Comparison of ENCODE assay signal across 21 cellular contexts in genomic region chr3:72354486-72354885, GRCh38.
DNase-seq lines count a peak whose midpoint lies in the region; ATAC-seq and TF ChIP-seq lines count a peak whose summit lies in the region.
"Had no signal": no experiment of that assay in that cellular context is flagged by ENCODE, and none has a peak within 500 bp of the region (broad histone marks: within the 10 kb centered on the region; RNA-seq: fewer than 3 reads in every experiment).

No MANE protein-coding gene starts in this region.

- BruUV-seq in IMR-90 (replicated peaks; lab: Mats Ljungman, UMichigan): no TSS peak

- H3K18ac ChIP-seq in IMR-90 (ENCODE audit: low read depth, low read length) (no peak overlapping the region), mesendoderm (ENCODE audit: low read length) (no peak overlapping the region)

- H4K91ac ChIP-seq in IMR-90 (ENCODE audit: insufficient read depth, low read depth, low read length): no peak overlapping the region

- H2AFZ ChIP-seq in IMR-90 (replicated peaks; ENCODE audit: low read length, poor library complexity): peak overlapping the region; percentile 33

- H3K9me3 ChIP-seq in BLaER1 treated with 17β-estradiol and CSF1 and Interleukin-3, amounts not matched to agents 10 nM and 100 nM (replicated peaks in 1 of 11): 0 out of 22 replicates have a peak, but pooled peaks cover 0 to 2% (median 0%) of the 10 kb centered on the region in 11 experiments
- no peaks in the 10 kb centered on the region for H3K9me3 ChIP-seq in IMR-90 (ENCODE audit: control insufficient read depth, insufficient read depth, low read length)
- H3K9me3 ChIP-seq: A549, BE2C, HAP-1 had no signal

- H3K23ac ChIP-seq in IMR-90 (ENCODE audit: low read depth, low read length): no peak overlapping the region
- no peak overlapping the region for H3K23ac ChIP-seq in mesendoderm (ENCODE audit: low read length)

- peak overlapping the region in 7 of 11 experiments; percentile 2 to 68 (median 56); a peak in 5 of 22 replicates for H3K4me2 ChIP-seq in BLaER1 treated with 17β-estradiol and CSF1 and Interleukin-3, amounts not matched to agents 10 nM and 100 nM
- H3K4me2 ChIP-seq in IMR-90 (ENCODE audit: low read depth, low read length): no peak overlapping the region
- H3K4me2 ChIP-seq in mesendoderm (ENCODE audit: low read length): no peak overlapping the region
- H3K4me2 ChIP-seq: A549, GM23338 had no signal

- TF ChIP-seq CTCF in IMR-90 (conservative IDR thresholded peaks at IDR 0.05; ENCODE audit: low read depth, low read length) (no peak), coronary artery (IDR thresholded peaks at IDR 0.05) (no peak)

- no peaks in the 10 kb centered on the region for H3K79me2 ChIP-seq in mesendoderm (ENCODE audit: control insufficient read depth, insufficient read depth, low read length)

- H3K14ac ChIP-seq in IMR-90 (replicated peaks; ENCODE audit: low read depth, low read length): no peak overlapping the region; the same call in 1 of the 2 replicates

- H3K9ac ChIP-seq in BLaER1 treated with 17β-estradiol and CSF1 and Interleukin-3, amounts not matched to agents 10 nM and 100 nM: no peak overlapping the region
- no peak overlapping the region for H3K9ac ChIP-seq in IMR-90 (ENCODE audit: low read depth, low read length)
- H3K9ac ChIP-seq in mesendoderm (ENCODE audit: low read length): no peak overlapping the region

- no peak for ATAC-seq in IMR-90 (ENCODE audit: low read depth)
- ATAC-seq in GM19395 (IDR thresholded peaks at IDR 0.05; ENCODE audit: unreplicated experiment): no peak
- ATAC-seq: A549, GM23338 had no signal

- H2BK15ac ChIP-seq in IMR-90 (ENCODE audit: low read depth, low read length) (no peak overlapping the region), mesendoderm (replicated peaks; ENCODE audit: low read depth) (no peak overlapping the region)

- H4K20me1 ChIP-seq in BLaER1 treated with 17β-estradiol and CSF1 and Interleukin-3, amounts not matched to agents 10 nM and 100 nM: no peaks in the 10 kb centered on the region
- no peaks in the 10 kb centered on the region; the same call in 1 of the 2 replicates for H4K20me1 ChIP-seq in IMR-90 (ENCODE audit: insufficient read depth, low read length)

- H2BK5ac ChIP-seq in IMR-90 (ENCODE audit: low read depth, low read length, poor library complexity, severe bottlenecking) (no peak overlapping the region), mesendoderm (ENCODE audit: low read length) (no peak overlapping the region)

- H3K56ac ChIP-seq in IMR-90 (ENCODE audit: extremely low read depth, insufficient read depth, low read length): no peak overlapping the region
- H3K56ac ChIP-seq in mesendoderm (ENCODE audit: low read length): no peak overlapping the region

- no peak overlapping the region for H2BK20ac ChIP-seq in IMR-90 (ENCODE audit: low read depth, low read length)

- DNase-seq in IMR-90: no peak
- DNase-seq in coronary artery (ENCODE audit: low spot score): peak; percentile 22
- DNase-seq in mesendoderm: no peak
- DNase-seq in NCI-H1417 (lab: John Stamatoyannopoulos, UW): no peak
- DNase-seq in activated naive CD4-positive, alpha-beta T cell (lab: John Stamatoyannopoulos, UW): no peak
- DNase-seq: 8988T; ACHN; AML-193; BE2C; C1 segment of cervical spinal cord; Calu3; CD4-positive, alpha-beta memory T cell; COR-L47; DMS53; DMS79 treated with DMSO at 0.1 percent for 48 hours; HFFc6 had no signal

- no peak for TF ChIP-seq POLR2A in IMR-90 (IDR thresholded peaks at IDR 0.05; ENCODE audit: low read depth, low read length)

- no peaks in the 10 kb centered on the region; the same call in 1 of the 2 replicates for H3K9me1 ChIP-seq in IMR-90 (ENCODE audit: insufficient read depth, low read length)

- no peak overlapping the region for H2AK9ac ChIP-seq in IMR-90 (replicated peaks; ENCODE audit: low read depth, low read length, poor library complexity)

- H3K79me1 ChIP-seq in IMR-90 (ENCODE audit: low read depth in 1 of 2, low read length in 2 of 2) (no peaks in the 10 kb centered on the region), mesendoderm (ENCODE audit: low read length) (no peaks in the 10 kb centered on the region)

- H3K4me3 ChIP-seq in BLaER1 treated with 17β-estradiol and CSF1 and Interleukin-3, amounts not matched to agents 10 nM and 100 nM: no peak overlapping the region
- H3K4me3 ChIP-seq in IMR-90 (ENCODE audit: insufficient read depth, low read depth, low read length): no peak overlapping the region
- no peak overlapping the region for H3K4me3 ChIP-seq in coronary artery
- no peak overlapping the region for H3K4me3 ChIP-seq in mesendoderm (ENCODE audit: low read length)
- H3K4me3 ChIP-seq: A549, GM23338, HAP-1 had no signal

- H3K36me3 ChIP-seq in BLaER1 treated with 17β-estradiol and CSF1 and Interleukin-3, amounts not matched to agents 10 nM and 100 nM: no peaks in the 10 kb centered on the region
- no peaks in the 10 kb centered on the region for H3K36me3 ChIP-seq in IMR-90 (ENCODE audit: control insufficient read depth, insufficient read depth, low read length)
- no peaks in the 10 kb centered on the region for H3K36me3 ChIP-seq in mesendoderm (ENCODE audit: control insufficient read depth, insufficient read depth, low read length)
- H3K36me3 ChIP-seq: BE2C, HAP-1 had no signal

- H2BK120ac ChIP-seq in IMR-90 (ENCODE audit: low read depth, low read length) (no peak overlapping the region), mesendoderm (ENCODE audit: low read depth, low read length) (no peak overlapping the region)

- CTCF ChIA-PET in IMR-90 (lab: Yijun Ruan, JAX): no interaction called here

- H4K8ac ChIP-seq in IMR-90 (ENCODE audit: low read depth in 2 of 2, low read length in 2 of 2) (no peak overlapping the region), mesendoderm (ENCODE audit: low read depth, low read length) (no peak overlapping the region)

- POLR2A ChIA-PET in IMR-90 (lab: Charles Lee; ENCODE audit: unreplicated experiment): no interaction called here

- intact Hi-C loops in IMR-90 (cut with micrococcal nuclease): no loop called here

- no peak overlapping the region for H3K27ac ChIP-seq in BLaER1 treated with 17β-estradiol and CSF1 and Interleukin-3, amounts not matched to agents 10 nM and 100 nM
- no peak overlapping the region for H3K27ac ChIP-seq in IMR-90 (ENCODE audit: insufficient read depth, low read length)
- no peak overlapping the region for H3K27ac ChIP-seq in coronary artery
- H3K27ac ChIP-seq in mesendoderm (ENCODE audit: low read depth, low read length): no peak overlapping the region
- H3K27ac ChIP-seq: A549 had no signal

- H3K27me3 ChIP-seq in BLaER1 treated with 17β-estradiol and CSF1 and Interleukin-3, amounts not matched to agents 10 nM and 100 nM: peaks cover 0 to 6% (median 0%) of the 10 kb centered on the region in 11 experiments; a peak in 1 of 22 replicates
- peaks cover 9% of the 10 kb centered on the region for H3K27me3 ChIP-seq in IMR-90 (ENCODE audit: control insufficient read depth, insufficient read depth, low read length)
- H3K27me3 ChIP-seq in mesendoderm (ENCODE audit: insufficient read depth, low read length, poor library complexity): no peaks in the 10 kb centered on the region
- H3K27me3 ChIP-seq: BE2C had no signal

- H4K5ac ChIP-seq in IMR-90 (ENCODE audit: low read depth, low read length): no peak overlapping the region
- H4K5ac ChIP-seq in mesendoderm (ENCODE audit: low read length): no peak overlapping the region

- H2AK5ac ChIP-seq in IMR-90 (ENCODE audit: low read depth, low read length): no peak overlapping the region
- H2AK5ac ChIP-seq in mesendoderm (ENCODE audit: low read length): peak overlapping the region; percentile 3

- H3K4me1 ChIP-seq in BLaER1 treated with 17β-estradiol and CSF1 and Interleukin-3, amounts not matched to agents 10 nM and 100 nM: peaks cover 8 to 16% (median 13%) of the 10 kb centered on the region in 10 experiments
- H3K4me1 ChIP-seq in IMR-90 (ENCODE audit: control insufficient read depth, insufficient read depth, low read length): no peaks in the 10 kb centered on the region
- H3K4me1 ChIP-seq in mesendoderm (ENCODE audit: control insufficient read depth, low read depth, low read length): peaks cover 2% of the 10 kb centered on the region
- H3K4me1 ChIP-seq: A549, HAP-1 had no signal

- TF ChIP-seq RAD21 in IMR-90 (IDR thresholded peaks at IDR 0.05; ENCODE audit: low read length): no peak

- in situ Hi-C loops in IMR-90 (cut with MboI; ENCODE audit: low sequenced_read_pairs): no loop called here

- dilution Hi-C loops in IMR-90 (cut with HindIII; ENCODE audit: low sequenced_read_pairs, unreplicated experiment): no loop called here

- H3K4ac ChIP-seq in IMR-90 (ENCODE audit: low read depth, low read length): no peak overlapping the region
- H3K4ac ChIP-seq in mesendoderm (ENCODE audit: low read depth, low read length): peak overlapping the region; percentile 62

- 60% methylated on average over 1 of the region's 1 CpG; no CpG with 5 or more reads in 1 of the 2 experiments for WGBS in IMR-90 (ENCODE audit: extremely low coverage in 2 of 2, insufficient read length in 1 of 2), 2 experiments
- no CpG with 5 or more reads among the region's 1 CpG for WGBS in mesendoderm (ENCODE audit: extremely low coverage, insufficient coverage, low lambda C conversion rate)

TF ChIP-seq in IMR-90, 13 proteins besides CTCF, POLR2A, EP300 and RAD21 (continues in another document):
- TF ChIP-seq MXI1 (IDR thresholded peaks at IDR 0.05; ENCODE audit: borderline replicate concordance, low read depth, low read length) (no peak), BHLHE40 (IDR thresholded peaks at IDR 0.05; ENCODE audit: low read depth, low read length) (no peak), ELK1 (IDR thresholded peaks at IDR 0.05; ENCODE audit: borderline replicate concordance, low read depth, low read length) (no peak), MAFK (IDR thresholded peaks at IDR 0.05; ENCODE audit: low read depth, low read length) (no peak), CEBPB (IDR thresholded peaks at IDR 0.05; ENCODE audit: low read depth, low read length) (no peak), USF2 (IDR thresholded peaks at IDR 0.05; ENCODE audit: low read depth, low read length) (no peak), SMC3 (IDR thresholded peaks at IDR 0.05; ENCODE audit: low read depth, low read length) (no peak)

Comparison
In these comparisons a context has a peak if more than half of its experiments do, and no peak if none do; other contexts are left out.
1. H3K4me2 ChIP-seq: peak in BLaER1 treated with 17β-estradiol and CSF1 and Interleukin-3, amounts not matched to agents 10 nM and 100 nM (7 of 11); none in IMR-90 (single experiment) and mesendoderm (single experiment).